14 cellular contexts compared by ENCODE assay signal in the genomic region with DNA sequence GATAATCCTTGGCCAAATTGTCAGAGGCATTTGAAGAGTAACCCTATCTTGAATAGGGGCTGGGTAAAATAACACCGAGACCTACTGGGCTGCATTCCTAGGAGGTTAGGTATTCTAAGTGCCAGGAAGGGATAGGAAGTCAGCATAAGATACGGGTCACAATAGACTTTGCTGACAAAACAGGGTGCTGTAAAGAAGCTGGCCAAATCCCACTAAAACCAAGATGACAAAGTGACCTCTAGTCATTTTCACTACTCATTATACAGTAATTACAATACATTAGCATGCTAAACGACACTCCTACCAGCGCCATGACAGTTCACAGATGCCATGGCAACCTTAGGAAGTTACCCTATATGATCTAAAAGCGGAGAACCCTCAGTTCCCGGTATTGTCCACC. TPM values are rescaled to one million over a fixed set of nuclear protein-coding genes. Genes with fewer than 3 reads are reported as not detected.
A peak's percentile ranks its signal among the peaks of the same experiment; 100 is the strongest.
DNase-seq lines count a peak whose midpoint lies in the region; ATAC-seq and TF ChIP-seq lines count a peak whose summit lies in the region.
"Had no signal": no experiment of that assay in that cellular context is flagged by ENCODE, and none has a peak within 500 bp of the region (broad histone marks: within the 10 kb centered on the region; RNA-seq: fewer than 3 reads in every experiment).

No MANE protein-coding gene starts in this region.

- H3K9me3 Mint-ChIP-seq in CD4-positive, CD25-positive, alpha-beta regulatory T cell = peaks cover 0 to 1% (median 0%) of the 10 kb centered on the region in 7 donors
- H3K9me3 Mint-ChIP-seq in IgD-negative memory B cell = no peaks in the 10 kb centered on the region
- H3K9me3 Mint-ChIP-seq in endothelial cell (ENCODE audit: unreplicated experiment) = no peaks in the 10 kb centered on the region
- H3K9me3 Mint-ChIP-seq: T-helper 1 cell treated with Interleukin-12 subunit alpha and Interleukin-12 subunit beta and Interleukin-4 antibody, amounts not matched to agents 30 μg/mL and 1 μg/mL, for 36 hours had no signal

- H3K4me1 ChIP-seq in CD4-positive, CD25-positive, alpha-beta regulatory T cell (ENCODE audit: control insufficient read depth, insufficient read depth, low read length, poor library complexity, severe bottlenecking) = peaks cover 36% of the 10 kb centered on the region
- peaks cover 2 to 9% of the 10 kb centered on the region in 2 donors for H3K4me1 ChIP-seq in lung (ENCODE audit: control insufficient read depth in 2 of 2, insufficient read depth in 2 of 2, low read length in 2 of 2)
- H3K4me1 ChIP-seq in right atrium auricular region = peaks cover 0 to 17% of the 10 kb centered on the region in 2 donors

- ATAC-seq in CD4-positive, CD25-positive, alpha-beta regulatory T cell (ENCODE audit: low read depth in 2 of 2) = no peak
- ATAC-seq in lung (ENCODE audit: insufficient read depth, low FRiP score) (no peak), GM19023 (IDR thresholded peaks at IDR 0.05; ENCODE audit: unreplicated experiment) (no peak)

- peak overlapping the region; percentile 98 to 99 (median 98) for H3K4me3 Mint-ChIP-seq in CD4-positive, CD25-positive, alpha-beta regulatory T cell
- H3K4me3 Mint-ChIP-seq in IgD-negative memory B cell (peak overlapping the region in 3 of 4 donors; percentile 9 to 98 (median 17)), endothelial cell (ENCODE audit: unreplicated experiment) (peak overlapping the region; percentile 99)

- 61 to 79% methylated on average over 6 of the region's 6 CpGs for WGBS in lung, 2 donors

- no peak overlapping the region for H3K4me3 ChIP-seq in CD4-positive, CD25-positive, alpha-beta regulatory T cell (ENCODE audit: low read depth, low read length)
- H3K4me3 ChIP-seq in lung = no peak overlapping the region
- no peak overlapping the region for H3K4me3 ChIP-seq in right atrium auricular region

- peaks cover under 1% of the 10 kb centered on the region for H3K36me3 ChIP-seq in CD4-positive, CD25-positive, alpha-beta regulatory T cell (ENCODE audit: control insufficient read depth, insufficient read depth, low read length)
- no peaks in the 10 kb centered on the region for H3K36me3 ChIP-seq in lung (ENCODE audit: control insufficient read depth in 2 of 2, insufficient read depth in 2 of 2, low read length in 2 of 2)
- H3K36me3 ChIP-seq in right atrium auricular region = no peaks in the 10 kb centered on the region

- DNase-seq in CD4-positive, CD25-positive, alpha-beta regulatory T cell = no peak
- peak; percentile 8 for DNase-seq in endothelial cell (ENCODE audit: low spot score)
- DNase-seq in lung (ENCODE audit: low spot score) = no peak
- no peak for DNase-seq in NCI-H187 treated with DMSO at 0.1 percent for 48 hours (lab: John Stamatoyannopoulos, UW)
- no peak for DNase-seq in right atrium auricular region (ENCODE audit: low spot score)
- DNase-seq in NOMO-1 treated with DMSO at 0.1 percent for 48 hours (lab: John Stamatoyannopoulos, UW; ENCODE audit: unreplicated experiment) = no peak
- DNase-seq: C1 segment of cervical spinal cord; central memory CD4-positive, alpha-beta T cell; NCI-H526; occipital lobe; substantia nigra had no signal

- H3K27ac ChIP-seq in CD4-positive, CD25-positive, alpha-beta regulatory T cell (ENCODE audit: insufficient read depth, low read length, poor library complexity, severe bottlenecking) = no peak overlapping the region
- H3K27ac ChIP-seq in lung (ENCODE audit: low read depth in 1 of 2, low read length in 1 of 2) (peak overlapping the region; percentile 4 to 48), right atrium auricular region (no peak overlapping the region)

- H3K4me1 Mint-ChIP-seq in CD4-positive, CD25-positive, alpha-beta regulatory T cell = peaks cover 21 to 42% (median 33%) of the 10 kb centered on the region in 4 donors
- H3K4me1 Mint-ChIP-seq in IgD-negative memory B cell (peaks cover 11 to 17% (median 12%) of the 10 kb centered on the region in 3 donors), endothelial cell (ENCODE audit: unreplicated experiment) (peaks cover 33% of the 10 kb centered on the region)

- TF ChIP-seq CTCF in endothelial cell (IDR thresholded peaks at IDR 0.05; ENCODE audit: unreplicated experiment) (no peak), lung (IDR thresholded peaks at IDR 0.05; ENCODE audit: control extremely low read depth, extremely low read depth) (no peak), right atrium auricular region (IDR thresholded peaks at IDR 0.05) (no peak)

- peaks cover 5% of the 10 kb centered on the region for H3K36me3 Mint-ChIP-seq in CD4-positive, CD25-positive, alpha-beta regulatory T cell
- H3K36me3 Mint-ChIP-seq in IgD-negative memory B cell (peaks cover 8% of the 10 kb centered on the region), endothelial cell (ENCODE audit: low read depth, unreplicated experiment) (peaks cover 12% of the 10 kb centered on the region)

- no peaks in the 10 kb centered on the region for H3K27me3 ChIP-seq in CD4-positive, CD25-positive, alpha-beta regulatory T cell (ENCODE audit: control insufficient read depth, insufficient read depth, low read length)
- no peaks in the 10 kb centered on the region for H3K27me3 ChIP-seq in lung (ENCODE audit: control insufficient read depth, insufficient read depth)
- no peaks in the 10 kb centered on the region for H3K27me3 ChIP-seq in right atrium auricular region

- no peaks in the 10 kb centered on the region for H3K27me3 Mint-ChIP-seq in CD4-positive, CD25-positive, alpha-beta regulatory T cell
- H3K27me3 Mint-ChIP-seq in IgD-negative memory B cell (no peaks in the 10 kb centered on the region), endothelial cell (ENCODE audit: unreplicated experiment) (no peaks in the 10 kb centered on the region)

- H3K27ac Mint-ChIP-seq in CD4-positive, CD25-positive, alpha-beta regulatory T cell = peak overlapping the region in 2 of 3 donors; percentile 32 to 96
- H3K27ac Mint-ChIP-seq in IgD-negative memory B cell (peak overlapping the region in 2 of 3 donors; percentile 68 to 78), endothelial cell (ENCODE audit: unreplicated experiment) (peak overlapping the region; percentile 91)

- no peaks in the 10 kb centered on the region for H3K9me3 ChIP-seq in CD4-positive, CD25-positive, alpha-beta regulatory T cell (ENCODE audit: control insufficient read depth in 2 of 2, low read length in 2 of 2)
- H3K9me3 ChIP-seq in lung (ENCODE audit: control insufficient read depth in 2 of 2, insufficient read depth in 1 of 2, low read length in 1 of 2) (no peaks in the 10 kb centered on the region), right atrium auricular region (no peaks in the 10 kb centered on the region)

RNA-seq across cellular contexts. Expression of a gene that starts 1.0 kb away (rescaled TPM):
- 44.1 TPM for total RNA-seq in CD4-positive, CD25-positive, alpha-beta regulatory T cell
- 10 to 100 TPM; 70.3 to 88.5 (median 77.0) TPM for polyA plus RNA-seq in CD4-positive, CD25-positive, alpha-beta regulatory T cell
- polyA plus RNA-seq in IgD-negative memory B cell (34.0 TPM), lung (10 to 100 TPM; 58.0 to 77.6 TPM)
- total RNA-seq in endothelial cell (ENCODE audit: unreplicated experiment) (71.6 TPM), lung (10 to 100 TPM; 57.1 to 83.2 TPM), right atrium auricular region (100 to 1,000 TPM; 129 to 144 TPM)

RNA-seq across cellular contexts. Expression of a gene that starts 37.8 kb away (rescaled TPM):
- total RNA-seq in CD4-positive, CD25-positive, alpha-beta regulatory T cell = 57.2 TPM
- 10 to 100 TPM; 28.7 to 37.1 (median 30.6) TPM for polyA plus RNA-seq in CD4-positive, CD25-positive, alpha-beta regulatory T cell
- polyA plus RNA-seq in IgD-negative memory B cell = 34.9 TPM
- 44.8 TPM for total RNA-seq in endothelial cell (ENCODE audit: unreplicated experiment)
- total RNA-seq in lung = 10 to 100 TPM; 25.5 to 57.3 TPM
- polyA plus RNA-seq in lung = 10 to 100 TPM in 1 of 2 donors, 1 to 10 TPM in 1; 7.9 to 23.0 TPM
- total RNA-seq in right atrium auricular region = 10 to 100 TPM; 12.1 to 13.2 TPM

RNA-seq across cellular contexts. Expression of a gene that starts 38.0 kb away (rescaled TPM):
- total RNA-seq in CD4-positive, CD25-positive, alpha-beta regulatory T cell = 15.4 TPM
- 10 to 100 TPM; 11.4 to 17.2 (median 16.0) TPM for polyA plus RNA-seq in CD4-positive, CD25-positive, alpha-beta regulatory T cell
- polyA plus RNA-seq in IgD-negative memory B cell (9.0 TPM), lung (10 to 100 TPM; 10.1 to 11.5 TPM)
- total RNA-seq in endothelial cell (ENCODE audit: unreplicated experiment) (6.7 TPM), lung (10 to 100 TPM; 10.9 to 14.4 TPM), right atrium auricular region (10 to 100 TPM in 1 of 2 donors, 1 to 10 TPM in 1; 6.5 to 10.2 TPM)

Comparison
In these comparisons a context has a peak if more than half of its experiments do, and no peak if none do; other contexts are left out.
1. H3K27ac ChIP-seq: peak in lung (2 of 2); none in CD4-positive, CD25-positive, alpha-beta regulatory T cell (single experiment) and right atrium auricular region (0 of 2).
2. H3K4me3 Mint-ChIP-seq: peak in every context shown above with its lines; median percentile 99 in endothelial cell; 98 in CD4-positive, CD25-positive, alpha-beta regulatory T cell; 17 in IgD-negative memory B cell.
3. Peak in every context shown above with its lines, with median percentiles within 50 percentile points of each other: H3K27ac Mint-ChIP-seq.